Comparison of ENCODE assay signal across 21 cellular contexts in genomic region chr17:83152221-83152744, GRCh38.
DNase-seq lines count a peak whose midpoint lies in the region; ATAC-seq, FAIRE-seq and TF ChIP-seq lines count a peak whose summit lies in the region.
"Had no signal": no experiment of that assay in that cellular context is flagged by ENCODE, and none has a peak within 500 bp of the region (broad histone marks: within the 10 kb centered on the region; RNA-seq: fewer than 3 reads in every experiment).

No MANE protein-coding gene starts in this region.

- peaks cover 5% of the 10 kb centered on the region for H3K4me1 Mint-ChIP-seq in activated naive CD8-positive, alpha-beta T cell treated with anti-CD3 and anti-CD28 coated beads for 36 hours
- peaks cover 13% of the 10 kb centered on the region for H3K4me1 Mint-ChIP-seq in activated naive CD8-positive, alpha-beta T cell treated with anti-CD3 and anti-CD28 coated beads, Interleukin-2, amount 50 U/mL, for 24 hours
- H3K4me1 Mint-ChIP-seq in astrocyte (ENCODE audit: low read depth, unreplicated experiment) = peaks cover 14% of the 10 kb centered on the region

- 92% methylated on average over 31 of the region's 31 CpGs for WGBS in mesenchymal stem cell
- 82% methylated on average over 30 of the region's 31 CpGs for WGBS in suprapubic skin

- H4K91ac ChIP-seq in mesenchymal stem cell (ENCODE audit: low read length) = no peak overlapping the region

- no peak overlapping the region for H3K9ac ChIP-seq in astrocyte (ENCODE audit: low read length)
- no peak overlapping the region for H3K9ac ChIP-seq in mesenchymal stem cell (ENCODE audit: low read length)
- H3K9ac ChIP-seq: KMS-11 had no signal

- H3K14ac ChIP-seq in mesenchymal stem cell (ENCODE audit: low read length in 2 of 2) = no peak overlapping the region

- no peaks in the 10 kb centered on the region for H3K27me3 Mint-ChIP-seq in activated naive CD8-positive, alpha-beta T cell treated with anti-CD3 and anti-CD28 coated beads for 36 hours
- H3K27me3 Mint-ChIP-seq in activated naive CD8-positive, alpha-beta T cell treated with anti-CD3 and anti-CD28 coated beads, Interleukin-2, amount 50 U/mL, for 24 hours = peaks cover 3% of the 10 kb centered on the region
- peaks cover 24% of the 10 kb centered on the region for H3K27me3 Mint-ChIP-seq in astrocyte (ENCODE audit: low read depth, unreplicated experiment)

- peak overlapping the region; percentile 89 for H2BK5ac ChIP-seq in mesenchymal stem cell (ENCODE audit: low read depth, low read length, poor library complexity, severe bottlenecking)

- no peak overlapping the region for H2BK12ac ChIP-seq in mesenchymal stem cell (ENCODE audit: low read length in 2 of 2)

- TF ChIP-seq EP300 in suprapubic skin (IDR thresholded peaks at IDR 0.05) = no peak

- H3K79me1 ChIP-seq in mesenchymal stem cell (replicated peaks; ENCODE audit: low read length, poor library complexity, severe bottlenecking) = no peaks in the 10 kb centered on the region

- no peaks in the 10 kb centered on the region for H3K36me3 Mint-ChIP-seq in activated naive CD8-positive, alpha-beta T cell treated with anti-CD3 and anti-CD28 coated beads for 36 hours
- no peaks in the 10 kb centered on the region for H3K36me3 Mint-ChIP-seq in activated naive CD8-positive, alpha-beta T cell treated with anti-CD3 and anti-CD28 coated beads, Interleukin-2, amount 50 U/mL, for 24 hours (ENCODE audit: low read depth)
- peaks cover 2% of the 10 kb centered on the region for H3K36me3 Mint-ChIP-seq in astrocyte (ENCODE audit: low read depth, unreplicated experiment)

- no peak overlapping the region for H2BK15ac ChIP-seq in mesenchymal stem cell (ENCODE audit: low read depth, poor library complexity, severe bottlenecking)

- no peaks in the 10 kb centered on the region for H3K79me2 ChIP-seq in astrocyte (ENCODE audit: insufficient read depth, low read length)

- H3K4me2 ChIP-seq in astrocyte (ENCODE audit: low read length) (peak overlapping the region; percentile 57), mesenchymal stem cell (ENCODE audit: low read length, poor library complexity, severe bottlenecking) (no peak overlapping the region)
- H3K4me2 ChIP-seq: KMS-11 had no signal

- DNase-seq in activated naive CD8-positive, alpha-beta T cell treated with anti-CD3 and anti-CD28 coated beads for 36 hours = no peak
- no peak for DNase-seq in activated naive CD8-positive, alpha-beta T cell treated with anti-CD3 and anti-CD28 coated beads, Interleukin-2, amount 50 U/mL, for 24 hours
- DNase-seq in astrocyte (ENCODE audit: low read depth) = no peak
- DNase-seq in mesenchymal stem cell = no peak
- peak in 1 of 2 donors; percentile 64 for DNase-seq in suprapubic skin (ENCODE audit: low spot score in 2 of 2)
- no peak for DNase-seq in RCC 7860 (ENCODE audit: low spot score)
- DNase-seq in lower lobe of right lung = no peak
- DNase-seq in A172 (ENCODE audit: low spot score) = no peak
- DNase-seq: DND-41, GDM1, HFFc6, NCI-H1092, NCI-H2107, NCI-H345, NCI-H69, PC-3 had no signal

- no peak overlapping the region for H2AFZ ChIP-seq in astrocyte (ENCODE audit: low read depth, low read length)
- no peak overlapping the region for H2AFZ ChIP-seq in mesenchymal stem cell (ENCODE audit: low read depth, low read length)

- no peak overlapping the region for H3K27ac ChIP-seq in astrocyte (ENCODE audit: low read depth, low read length)
- H3K27ac ChIP-seq in mesenchymal stem cell (ENCODE audit: low read length, poor library complexity, severe bottlenecking) = peak overlapping the region; percentile 80
- peak overlapping the region; percentile 78 for H3K27ac ChIP-seq in suprapubic skin
- H3K27ac ChIP-seq in lower lobe of right lung = no peak overlapping the region
- H3K27ac ChIP-seq: KMS-11 had no signal

- H3K36me3 ChIP-seq in astrocyte (ENCODE audit: insufficient read depth, low read length) (no peaks in the 10 kb centered on the region), mesenchymal stem cell (ENCODE audit: control insufficient read depth in 1 of 2, insufficient read depth in 2 of 2, low read depth in 1 of 2, low read length in 2 of 2) (no peaks in the 10 kb centered on the region), suprapubic skin (no peaks in the 10 kb centered on the region), lower lobe of right lung (no peaks in the 10 kb centered on the region)

- no peak for TF ChIP-seq POLR2A in suprapubic skin (IDR thresholded peaks at IDR 0.05)

- no peak overlapping the region for H3K4ac ChIP-seq in mesenchymal stem cell (ENCODE audit: low read depth in 1 of 2, low read length in 2 of 2)

- H4K20me1 ChIP-seq in astrocyte (ENCODE audit: insufficient read depth, low read length) = no peaks in the 10 kb centered on the region

- no peak for FAIRE-seq in astrocyte (lab: Jason Lieb, UNC)
- no peak for FAIRE-seq in RCC 7860 (lab: Jason Lieb, UNC)
- FAIRE-seq: D721Med, GM12892, H1 had no signal

- no peaks in the 10 kb centered on the region for H3K27me3 ChIP-seq in astrocyte (ENCODE audit: insufficient read depth, low read length)
- H3K27me3 ChIP-seq in mesenchymal stem cell (ENCODE audit: control insufficient read depth in 1 of 2, insufficient read depth in 1 of 2, low read length in 2 of 2) = no peaks in the 10 kb centered on the region
- no peaks in the 10 kb centered on the region for H3K27me3 ChIP-seq in suprapubic skin
- peaks cover 5% of the 10 kb centered on the region for H3K27me3 ChIP-seq in lower lobe of right lung (ENCODE audit: low read depth)

- H3K4me3 Mint-ChIP-seq in activated naive CD8-positive, alpha-beta T cell treated with anti-CD3 and anti-CD28 coated beads for 36 hours = no peak overlapping the region
- H3K4me3 Mint-ChIP-seq in activated naive CD8-positive, alpha-beta T cell treated with anti-CD3 and anti-CD28 coated beads, Interleukin-2, amount 50 U/mL, for 24 hours = no peak overlapping the region
- H3K4me3 Mint-ChIP-seq in astrocyte (ENCODE audit: unreplicated experiment) = no peak overlapping the region
- H3K4me3 Mint-ChIP-seq: CD4-positive, alpha-beta T cell; HFFc6 had no signal

- no peak overlapping the region for H4K8ac ChIP-seq in mesenchymal stem cell (ENCODE audit: low read length)

- no peak for ATAC-seq in activated naive CD8-positive, alpha-beta T cell treated with anti-CD3 and anti-CD28 coated beads, Interleukin-2, amount 50 U/mL, for 24 hours
- no peak for ATAC-seq in lower lobe of right lung
- ATAC-seq: PC-3 had no signal

- TF ChIP-seq CTCF in astrocyte (IDR thresholded peaks at IDR 0.05; ENCODE audit: insufficient read depth, low read depth, low read length) (no peak), suprapubic skin (IDR thresholded peaks at IDR 0.05) (no peak), lower lobe of right lung (IDR thresholded peaks at IDR 0.05) (no peak)

- no peaks in the 10 kb centered on the region for H3K9me3 Mint-ChIP-seq in activated naive CD8-positive, alpha-beta T cell treated with anti-CD3 and anti-CD28 coated beads for 36 hours
- H3K9me3 Mint-ChIP-seq in activated naive CD8-positive, alpha-beta T cell treated with anti-CD3 and anti-CD28 coated beads, Interleukin-2, amount 50 U/mL, for 24 hours = no peaks in the 10 kb centered on the region
- H3K9me3 Mint-ChIP-seq in astrocyte (ENCODE audit: unreplicated experiment) = peaks cover 4% of the 10 kb centered on the region
- H3K9me3 Mint-ChIP-seq: CD4-positive, alpha-beta T cell; HFFc6 had no signal

- intact Hi-C loops in lower lobe of right lung (cut with DNase I) = no loop called here

- H3K18ac ChIP-seq in mesenchymal stem cell (ENCODE audit: low read depth in 1 of 2, low read length in 2 of 2) = no peak overlapping the region

- peak overlapping the region; percentile 87 for H2AK5ac ChIP-seq in mesenchymal stem cell (ENCODE audit: low read length, severe bottlenecking)

- H3K23ac ChIP-seq in mesenchymal stem cell (ENCODE audit: low read length in 2 of 2) = no peak overlapping the region

- H3K27ac Mint-ChIP-seq in activated naive CD8-positive, alpha-beta T cell treated with anti-CD3 and anti-CD28 coated beads for 36 hours = peak overlapping the region; percentile 39
- no peak overlapping the region for H3K27ac Mint-ChIP-seq in activated naive CD8-positive, alpha-beta T cell treated with anti-CD3 and anti-CD28 coated beads, Interleukin-2, amount 50 U/mL, for 24 hours
- no peak overlapping the region for H3K27ac Mint-ChIP-seq in astrocyte (ENCODE audit: unreplicated experiment)
- H3K27ac Mint-ChIP-seq: CD4-positive, alpha-beta T cell; HFFc6 had no signal

- H3K4me1 ChIP-seq in astrocyte (ENCODE audit: insufficient read depth, low read length) (peaks cover 15% of the 10 kb centered on the region), mesenchymal stem cell (ENCODE audit: control insufficient read depth, insufficient read depth, low read depth, low read length) (peaks cover 57% of the 10 kb centered on the region), suprapubic skin (peaks cover 40% of the 10 kb centered on the region), lower lobe of right lung (peaks cover 6% of the 10 kb centered on the region)

- no peaks in the 10 kb centered on the region for H3K9me3 ChIP-seq in astrocyte (ENCODE audit: insufficient read depth, low read depth, low read length)
- H3K9me3 ChIP-seq in mesenchymal stem cell (ENCODE audit: control insufficient read depth, low read length) = no peaks in the 10 kb centered on the region
- H3K9me3 ChIP-seq in suprapubic skin = no peaks in the 10 kb centered on the region
- H3K9me3 ChIP-seq in lower lobe of right lung = no peaks in the 10 kb centered on the region

- H2BK120ac ChIP-seq in mesenchymal stem cell (ENCODE audit: low read depth, low read length) = no peak overlapping the region

- H3K4me3 ChIP-seq in astrocyte (ENCODE audit: insufficient read depth, low read depth, low read length) (no peak overlapping the region), mesenchymal stem cell (ENCODE audit: insufficient read depth in 1 of 2, low read depth in 1 of 2, low read length in 2 of 2) (no peak overlapping the region), suprapubic skin (no peak overlapping the region), lower lobe of right lung (no peak overlapping the region)

Comparison
In these comparisons a context has a peak if more than half of its experiments do, and no peak if none do; other contexts are left out.
1. H3K27ac ChIP-seq: peak in mesenchymal stem cell (single experiment) and suprapubic skin (single experiment); none in astrocyte (single experiment) and lower lobe of right lung (single experiment).